Comparison of ENCODE assay signal across 16 cellular contexts in genomic region chr5:52638732-52639131, GRCh38.
A peak's percentile ranks its signal among the peaks of the same experiment; 100 is the strongest.
DNase-seq lines count a peak whose midpoint lies in the region; ATAC-seq and TF ChIP-seq lines count a peak whose summit lies in the region.
"Had no signal": no experiment of that assay in that cellular context is flagged by ENCODE, and none has a peak within 500 bp of the region (broad histone marks: within the 10 kb centered on the region; RNA-seq: fewer than 3 reads in every experiment).

No MANE protein-coding gene starts in this region.

- ATAC-seq in foreskin keratinocyte: peak; percentile 37
- ATAC-seq in activated CD8-positive, alpha-beta memory T cell treated with anti-CD3 and anti-CD28 coated beads, Interleukin-2, amount 10 ng/mL, durations not matched to agents 7 days and 5 days: no peak
- no peak for ATAC-seq in HG03432 (IDR thresholded peaks at IDR 0.05; ENCODE audit: unreplicated experiment)
- ATAC-seq: HCT116 had no signal

- no peaks in the 10 kb centered on the region for H3K36me3 ChIP-seq in MG63
- H3K36me3 ChIP-seq: BLaER1 had no signal

- no peak overlapping the region for H3K4me3 Mint-ChIP-seq in activated CD8-positive, alpha-beta memory T cell treated with anti-CD3 and anti-CD28 coated beads, Interleukin-2, amount 10 ng/mL, durations not matched to agents 7 days and 5 days
- H3K4me3 Mint-ChIP-seq in activated naive CD4-positive, alpha-beta T cell treated with anti-CD3 and anti-CD28 coated beads for 36 hours: no peak overlapping the region
- H3K4me3 Mint-ChIP-seq: CD4-positive, CD25-positive, alpha-beta regulatory T cell had no signal

- no peaks in the 10 kb centered on the region; the same call in 1 of the 2 replicates for H3K9me3 ChIP-seq in MG63

- CTCF ChIA-PET in activated CD8-positive, alpha-beta memory T cell treated with anti-CD3 and anti-CD28 coated beads, Interleukin-2, amount 10 ng/mL, durations not matched to agents 7 days and 5 days (lab: Charles Lee): no interaction called here
- CTCF ChIA-PET in activated naive CD4-positive, alpha-beta T cell treated with anti-CD3 and anti-CD28 coated beads for 36 hours (lab: Charles Lee): no interaction called here

- intact Hi-C loops in activated naive CD4-positive, alpha-beta T cell treated with anti-CD3 and anti-CD28 coated beads for 36 hours (cut with micrococcal nuclease): no loop called here

- H3K27ac Mint-ChIP-seq in activated CD8-positive, alpha-beta memory T cell treated with anti-CD3 and anti-CD28 coated beads, Interleukin-2, amount 10 ng/mL, durations not matched to agents 7 days and 5 days: no peak overlapping the region
- no peak overlapping the region for H3K27ac Mint-ChIP-seq in activated naive CD4-positive, alpha-beta T cell treated with anti-CD3 and anti-CD28 coated beads for 36 hours
- H3K27ac Mint-ChIP-seq: CD4-positive, CD25-positive, alpha-beta regulatory T cell had no signal

- H3K27ac ChIP-seq in foreskin keratinocyte: no peak overlapping the region
- H3K27ac ChIP-seq: BLaER1, GM23248 had no signal

- H3K9me3 Mint-ChIP-seq in activated CD8-positive, alpha-beta memory T cell treated with anti-CD3 and anti-CD28 coated beads, Interleukin-2, amount 10 ng/mL, durations not matched to agents 7 days and 5 days (ENCODE audit: low read depth): peaks cover 3% of the 10 kb centered on the region
- peaks cover 3% of the 10 kb centered on the region for H3K9me3 Mint-ChIP-seq in activated naive CD4-positive, alpha-beta T cell treated with anti-CD3 and anti-CD28 coated beads for 36 hours

- peaks cover 7% of the 10 kb centered on the region for H3K27me3 Mint-ChIP-seq in activated CD8-positive, alpha-beta memory T cell treated with anti-CD3 and anti-CD28 coated beads, Interleukin-2, amount 10 ng/mL, durations not matched to agents 7 days and 5 days
- H3K27me3 Mint-ChIP-seq in activated naive CD4-positive, alpha-beta T cell treated with anti-CD3 and anti-CD28 coated beads for 36 hours (ENCODE audit: low read depth): peaks cover 6% of the 10 kb centered on the region

- no peaks in the 10 kb centered on the region for H3K27me3 ChIP-seq in MG63
- no peaks in the 10 kb centered on the region for H3K27me3 ChIP-seq in foreskin keratinocyte
- H3K27me3 ChIP-seq: BLaER1 had no signal

- H3K4me3 ChIP-seq in MG63: no peak overlapping the region
- H3K4me3 ChIP-seq: BLaER1, GM23248 had no signal

- H3K36me3 Mint-ChIP-seq in activated CD8-positive, alpha-beta memory T cell treated with anti-CD3 and anti-CD28 coated beads, Interleukin-2, amount 10 ng/mL, durations not matched to agents 7 days and 5 days: no peaks in the 10 kb centered on the region
- no peaks in the 10 kb centered on the region for H3K36me3 Mint-ChIP-seq in activated naive CD4-positive, alpha-beta T cell treated with anti-CD3 and anti-CD28 coated beads for 36 hours (ENCODE audit: low read depth)
- H3K36me3 Mint-ChIP-seq: CD4-positive, CD25-positive, alpha-beta regulatory T cell had no signal

- no peak for TF ChIP-seq CTCF in foreskin keratinocyte (conservative IDR thresholded peaks at IDR 0.05)

- peak; percentile 76 for DNase-seq in DMS79 (lab: John Stamatoyannopoulos, UW)
- DNase-seq in MG63: peak; percentile 29
- peak; percentile 30 for DNase-seq in T1000 (lab: John Stamatoyannopoulos, UW)
- DNase-seq in foreskin keratinocyte: peak; percentile 9 to 62
- DNase-seq in activated CD8-positive, alpha-beta memory T cell treated with anti-CD3 and anti-CD28 coated beads, Interleukin-2, amount 10 ng/mL, durations not matched to agents 7 days and 5 days: no peak
- no peak for DNase-seq in activated naive CD4-positive, alpha-beta T cell treated with anti-CD3 and anti-CD28 coated beads for 36 hours
- no peak for DNase-seq in NCI-H1694 (lab: John Stamatoyannopoulos, UW)
- DNase-seq: 8988T; AML-193; CD4-positive, CD25-positive, alpha-beta regulatory T cell; DMS53; GM23248; IMR-90 had no signal

- H3K4me1 ChIP-seq in foreskin keratinocyte: no peaks in the 10 kb centered on the region
- H3K4me1 ChIP-seq: BLaER1 had no signal

- no peaks in the 10 kb centered on the region for H3K4me1 Mint-ChIP-seq in activated CD8-positive, alpha-beta memory T cell treated with anti-CD3 and anti-CD28 coated beads, Interleukin-2, amount 10 ng/mL, durations not matched to agents 7 days and 5 days
- no peaks in the 10 kb centered on the region for H3K4me1 Mint-ChIP-seq in activated naive CD4-positive, alpha-beta T cell treated with anti-CD3 and anti-CD28 coated beads for 36 hours (ENCODE audit: low read depth)
- H3K4me1 Mint-ChIP-seq: CD4-positive, CD25-positive, alpha-beta regulatory T cell had no signal

Comparison
In these comparisons a context has a peak if more than half of its experiments do, and no peak if none do; other contexts are left out.
1. DNase-seq: peak in DMS79 (single experiment), MG63 (single experiment), T1000 (single experiment) and foreskin keratinocyte (2 of 2); none in activated CD8-positive, alpha-beta memory T cell treated with anti-CD3 and anti-CD28 coated beads, Interleukin-2, amount 10 ng/mL, durations not matched to agents 7 days and 5 days (single experiment), activated naive CD4-positive, alpha-beta T cell treated with anti-CD3 and anti-CD28 coated beads for 36 hours (single experiment) and NCI-H1694 (single experiment).